Comparison of ENCODE assay signal across 27 cellular contexts in genomic region chr4:144715230-144715629, GRCh38.
A peak's percentile ranks its signal among the peaks of the same experiment; 100 is the strongest.
DNase-seq lines count a peak whose midpoint lies in the region; ATAC-seq and TF ChIP-seq lines count a peak whose summit lies in the region.
"Had no signal": no experiment of that assay in that cellular context is flagged by ENCODE, and none has a peak within 500 bp of the region (broad histone marks: within the 10 kb centered on the region; RNA-seq: fewer than 3 reads in every experiment).

No MANE protein-coding gene starts in this region.

- no peaks in the 10 kb centered on the region for H3K36me3 ChIP-seq in OCI-LY3 (replicated peaks; ENCODE audit: low read depth, low read length)
- no peaks in the 10 kb centered on the region for H3K36me3 ChIP-seq in naive thymus-derived CD4-positive, alpha-beta T cell (ENCODE audit: control insufficient read depth in 2 of 3, insufficient read depth in 3 of 3, low read length in 3 of 3)
- H3K36me3 ChIP-seq: upper lobe of left lung had no signal

- POLR2A ChIA-PET in naive thymus-derived CD4-positive, alpha-beta T cell (lab: Charles Lee) = no interaction called here

- no peaks in the 10 kb centered on the region for H3K36me3 Mint-ChIP-seq in naive thymus-derived CD4-positive, alpha-beta T cell
- H3K36me3 Mint-ChIP-seq in endothelial cell (ENCODE audit: low read depth, unreplicated experiment) = no peaks in the 10 kb centered on the region
- H3K36me3 Mint-ChIP-seq: activated naive CD8-positive, alpha-beta T cell; IgD-negative memory B cell had no signal

- intact Hi-C loops in naive thymus-derived CD4-positive, alpha-beta T cell (cut with micrococcal nuclease) = no loop called here

- no peak overlapping the region for H3K27ac Mint-ChIP-seq in naive thymus-derived CD4-positive, alpha-beta T cell
- no peak overlapping the region for H3K27ac Mint-ChIP-seq in endothelial cell (ENCODE audit: unreplicated experiment)
- H3K27ac Mint-ChIP-seq: activated CD8-positive, alpha-beta T cell treated with anti-CD3 and anti-CD28 coated beads for 36 hours; activated naive CD8-positive, alpha-beta T cell; activated T-cell treated with anti-CD3 and anti-CD28 coated beads, Interleukin-2, amount 50 U/mL, for 72 hours; CD8-positive, alpha-beta memory T cell; IgD-negative memory B cell; nephron progenitor cell had no signal

- peak overlapping the region; percentile 40 for H3K4me2 ChIP-seq in OCI-LY3 (ENCODE audit: low read length)
- H3K4me2 ChIP-seq: smooth muscle cell had no signal

- peak; percentile 85 for ATAC-seq in GM18867 (IDR thresholded peaks at IDR 0.05; ENCODE audit: unreplicated experiment)
- peak; percentile 91 for ATAC-seq in GM21576 (IDR thresholded peaks at IDR 0.05; ENCODE audit: unreplicated experiment)
- peak; percentile 50 for ATAC-seq in HG03354 (IDR thresholded peaks at IDR 0.05; ENCODE audit: poor library complexity, severe bottlenecking, unreplicated experiment)
- no peak for ATAC-seq in naive thymus-derived CD4-positive, alpha-beta T cell
- ATAC-seq: activated CD8-positive, alpha-beta T cell treated with anti-CD3 and anti-CD28 coated beads for 36 hours; activated T-cell treated with anti-CD3 and anti-CD28 coated beads, Interleukin-2, amount 50 U/mL, for 72 hours; left lobe of liver; psoas muscle had no signal

- peaks cover 12% of the 10 kb centered on the region for H3K4me1 ChIP-seq in OCI-LY3 (ENCODE audit: low read length)
- no peaks in the 10 kb centered on the region for H3K4me1 ChIP-seq in naive thymus-derived CD4-positive, alpha-beta T cell (ENCODE audit: control insufficient read depth in 2 of 2, insufficient read depth in 2 of 2, low read length in 2 of 2)
- H3K4me1 ChIP-seq: psoas muscle, upper lobe of left lung had no signal

- no peaks in the 10 kb centered on the region for H3K9me3 ChIP-seq in OCI-LY3 (ENCODE audit: insufficient read depth, low read length)
- H3K9me3 ChIP-seq in naive thymus-derived CD4-positive, alpha-beta T cell (ENCODE audit: control insufficient read depth in 2 of 3, low read length in 3 of 3) = no peaks in the 10 kb centered on the region
- H3K9me3 ChIP-seq: psoas muscle, SJSA1, upper lobe of left lung had no signal

- peaks cover 0 to 4% (median 0%) of the 10 kb centered on the region in 5 donors for H3K27me3 Mint-ChIP-seq in naive thymus-derived CD4-positive, alpha-beta T cell
- no peaks in the 10 kb centered on the region for H3K27me3 Mint-ChIP-seq in endothelial cell (ENCODE audit: unreplicated experiment)
- H3K27me3 Mint-ChIP-seq: IgD-negative memory B cell had no signal

- no peak overlapping the region for H3K4me3 Mint-ChIP-seq in naive thymus-derived CD4-positive, alpha-beta T cell
- no peak overlapping the region for H3K4me3 Mint-ChIP-seq in endothelial cell (ENCODE audit: unreplicated experiment)
- H3K4me3 Mint-ChIP-seq: activated CD8-positive, alpha-beta T cell treated with anti-CD3 and anti-CD28 coated beads for 36 hours; activated naive CD8-positive, alpha-beta T cell; activated T-cell treated with anti-CD3 and anti-CD28 coated beads, Interleukin-2, amount 50 U/mL, for 72 hours; CD8-positive, alpha-beta memory T cell; IgD-negative memory B cell; nephron progenitor cell had no signal

- CTCF ChIA-PET in naive thymus-derived CD4-positive, alpha-beta T cell (lab: Charles Lee) = no interaction called here

- no peak overlapping the region for H3K27ac ChIP-seq in OCI-LY3 (ENCODE audit: low read length)
- no peak overlapping the region for H3K27ac ChIP-seq in naive thymus-derived CD4-positive, alpha-beta T cell (ENCODE audit: low read depth, low read length)
- H3K27ac ChIP-seq: HL-60, psoas muscle, SJSA1, upper lobe of left lung had no signal

- TF ChIP-seq CTCF in OCI-LY3 (IDR thresholded peaks at IDR 0.05; ENCODE audit: low read depth, low read length) (no peak), endothelial cell (IDR thresholded peaks at IDR 0.05; ENCODE audit: unreplicated experiment) (no peak)

- no peaks in the 10 kb centered on the region for H4K20me1 ChIP-seq in OCI-LY3 (ENCODE audit: insufficient read depth, low read length)

- no peak overlapping the region for H3K4me3 ChIP-seq in OCI-LY3 (ENCODE audit: low read length)
- no peak overlapping the region for H3K4me3 ChIP-seq in naive thymus-derived CD4-positive, alpha-beta T cell (ENCODE audit: low read length)
- H3K4me3 ChIP-seq: psoas muscle, SJSA1, smooth muscle cell, upper lobe of left lung had no signal

- H3K27me3 ChIP-seq in OCI-LY3 (ENCODE audit: low read depth, low read length) = peaks cover 16% of the 10 kb centered on the region; the same call in 1 of the 2 replicates
- no peaks in the 10 kb centered on the region for H3K27me3 ChIP-seq in naive thymus-derived CD4-positive, alpha-beta T cell (ENCODE audit: control insufficient read depth in 2 of 2, insufficient read depth in 2 of 2, low read length in 2 of 2)
- H3K27me3 ChIP-seq: SJSA1, upper lobe of left lung had no signal

- peaks cover 0 to 3% (median 0%) of the 10 kb centered on the region in 11 donors for H3K9me3 Mint-ChIP-seq in naive thymus-derived CD4-positive, alpha-beta T cell
- H3K9me3 Mint-ChIP-seq in endothelial cell (ENCODE audit: unreplicated experiment) = no peaks in the 10 kb centered on the region
- H3K9me3 Mint-ChIP-seq: activated CD8-positive, alpha-beta T cell treated with anti-CD3 and anti-CD28 coated beads for 36 hours; activated T-cell treated with anti-CD3 and anti-CD28 coated beads, Interleukin-2, amount 50 U/mL, for 72 hours; IgD-negative memory B cell had no signal

- DNase-seq in naive thymus-derived CD4-positive, alpha-beta T cell = no peak
- DNase-seq in endothelial cell (ENCODE audit: low spot score) = no peak
- no peak for DNase-seq in NCI-H2227 (lab: John Stamatoyannopoulos, UW; ENCODE audit: unreplicated experiment)
- no peak for DNase-seq in NCI-H1694 (lab: John Stamatoyannopoulos, UW)
- DNase-seq: activated CD4-positive, CD25-positive, alpha-beta regulatory T cell; activated CD8-positive, alpha-beta T cell treated with anti-CD3 and anti-CD28 coated beads for 36 hours; activated T-cell treated with anti-CD3 and anti-CD28 coated beads, Interleukin-2, amount 50 U/mL, for 72 hours; CD8-positive, alpha-beta memory T cell; effector memory CD4-positive, alpha-beta T cell; midbrain; NCI-H2029; NCI-H446 treated with DMSO at 0.1 percent for 48 hours; nephron progenitor cell; psoas muscle; stimulated activated CD4-positive, alpha-beta T cell treated with anti-CD3 and anti-CD28 coated beads, Interleukin-4, amount 100 ng/mL, for 24 hours; T-helper 2 cell; upper lobe of left lung had no signal

- H2AFZ ChIP-seq in OCI-LY3 (ENCODE audit: low read depth, low read length) = no peak overlapping the region

- H3K79me2 ChIP-seq in OCI-LY3 (ENCODE audit: low read length) = no peaks in the 10 kb centered on the region

- no peaks in the 10 kb centered on the region for H3K4me1 Mint-ChIP-seq in naive thymus-derived CD4-positive, alpha-beta T cell
- H3K4me1 Mint-ChIP-seq in endothelial cell (ENCODE audit: unreplicated experiment) = no peaks in the 10 kb centered on the region
- H3K4me1 Mint-ChIP-seq: CD8-positive, alpha-beta memory T cell had no signal

- H3K9ac ChIP-seq in OCI-LY3 (ENCODE audit: low read length) = no peak overlapping the region
